ENCODE assay signal across 8 cellular contexts in the genomic region with DNA sequence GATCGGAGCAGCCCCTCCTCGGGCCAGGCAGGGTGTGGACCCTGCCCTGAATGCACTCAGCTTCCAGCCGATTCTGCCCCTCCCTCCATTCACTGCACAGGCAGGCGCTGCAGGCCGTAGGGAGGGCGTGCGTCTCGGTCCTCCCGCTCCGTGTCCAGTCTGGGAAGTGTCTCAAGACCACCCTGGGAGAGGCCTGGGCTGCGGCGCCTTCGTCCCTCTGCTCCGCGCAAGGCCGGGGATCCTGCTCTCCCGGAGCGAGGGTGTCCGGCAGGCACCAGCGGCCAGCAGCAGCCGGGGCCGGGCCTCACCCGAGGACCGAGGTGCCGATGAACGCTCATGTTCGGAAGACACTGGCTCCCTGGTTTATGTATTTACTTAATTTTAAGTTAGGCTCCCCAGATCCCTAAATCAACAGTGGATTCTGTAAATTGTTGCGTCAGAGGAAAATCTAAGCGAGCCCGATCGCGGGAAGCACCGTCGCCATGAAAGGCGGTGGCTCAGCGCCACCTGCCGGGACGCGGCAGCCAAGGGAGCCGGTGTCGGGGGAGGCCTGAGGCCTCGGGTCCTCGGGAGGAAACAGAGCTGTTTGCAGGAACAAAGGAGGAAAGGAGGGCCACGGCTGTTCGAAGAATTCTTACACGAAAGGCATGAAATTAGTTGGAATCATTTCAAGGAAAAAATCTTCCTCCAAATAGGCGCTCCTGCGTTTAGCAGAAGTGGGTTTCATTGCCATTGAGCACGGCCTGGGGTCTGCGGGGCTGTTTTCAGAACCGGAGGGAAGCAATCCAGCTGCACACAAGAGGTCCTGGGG.
DNase-seq lines count a peak whose midpoint lies in the region; ATAC-seq and TF ChIP-seq lines count a peak whose summit lies in the region.

No MANE protein-coding gene starts in this region.

- H3K79me1 ChIP-seq in neuronal stem cell (ENCODE audit: low read depth, low read length): no peaks in the 10 kb centered on the region

- DNase-seq in CD1c-positive myeloid dendritic cell (ENCODE audit: extremely low spot score) (peak; percentile 33), HuH-7 (ENCODE audit: low spot score) (peak; percentile 98), neuronal stem cell (ENCODE audit: low spot score) (peak; percentile 74), HT-29 (ENCODE audit: low spot score) (no peak)
- no peak for DNase-seq in activated T-cell treated with anti-CD3 and anti-CD28 coated beads, Interleukin-2, amount 50 U/mL, for 1 hour

- H3K27me3 ChIP-seq in gastroesophageal sphincter (peaks cover 40% of the 10 kb centered on the region), neuronal stem cell (ENCODE audit: control insufficient read depth in 3 of 3, insufficient read depth in 3 of 3, low read depth in 1 of 3, low read length in 3 of 3) (peaks cover 0 to 38% (median 2%) of the 10 kb centered on the region in 3 experiments)

- no peak for TF ChIP-seq POLR2A in gastroesophageal sphincter (IDR thresholded peaks at IDR 0.05)

- TF ChIP-seq EP300 in gastroesophageal sphincter (IDR thresholded peaks at IDR 0.05): no peak

- H3K4me3 ChIP-seq in gastroesophageal sphincter (peak overlapping the region in 1 of 2 donors; percentile 46), neuronal stem cell (ENCODE audit: low read length in 2 of 2) (peak overlapping the region; percentile 39 to 73)

- WGBS in gastroesophageal sphincter (ENCODE audit: low coverage in 1 of 2), 2 donors: 7 to 13% methylated on average over 10 to 21 of the region's 51 CpGs
- no CpG with 5 or more reads among the region's 51 CpGs for WGBS in neuronal stem cell (ENCODE audit: extremely low coverage in 2 of 2, insufficient read length in 2 of 2, insufficient replicate concordance in 1 of 2), 2 donors

- H2BK5ac ChIP-seq in neuronal stem cell (ENCODE audit: low read length): no peak overlapping the region

- peak in 3 of 4 experiments; percentile 58 to 82 (median 67) for TF ChIP-seq CTCF in gastroesophageal sphincter (IDR thresholded peaks at IDR 0.05)

- peak overlapping the region; percentile 97 for H2BK12ac ChIP-seq in neuronal stem cell (ENCODE audit: low read length)

- no peak overlapping the region for H4K91ac ChIP-seq in neuronal stem cell (ENCODE audit: low read depth, low read length, poor library complexity)

- H3K18ac ChIP-seq in neuronal stem cell (ENCODE audit: low read length): peak overlapping the region; percentile 97

- H3K4me1 ChIP-seq in gastroesophageal sphincter: peaks cover 0 to 19% (median 0%) of the 10 kb centered on the region in 3 donors
- H3K4me1 ChIP-seq in neuronal stem cell (ENCODE audit: control insufficient read depth in 2 of 2, insufficient read depth in 1 of 2, low read depth in 1 of 2, low read length in 2 of 2): peaks cover 5 to 38% of the 10 kb centered on the region in 2 donors

- no peak overlapping the region for H2AK5ac ChIP-seq in neuronal stem cell (ENCODE audit: low read depth, low read length)

- H4K8ac ChIP-seq in neuronal stem cell (ENCODE audit: low read depth, low read length): no peak overlapping the region

- H3K27ac ChIP-seq in gastroesophageal sphincter (peak overlapping the region in 1 of 4 donors; percentile 41), neuronal stem cell (replicated peaks; ENCODE audit: low read length) (no peak overlapping the region)

- H3K9me3 ChIP-seq in gastroesophageal sphincter: no peaks in the 10 kb centered on the region
- no peaks in the 10 kb centered on the region for H3K9me3 ChIP-seq in neuronal stem cell (replicated peaks in 1 of 2; ENCODE audit: control insufficient read depth in 2 of 2, insufficient read depth in 1 of 2, low read depth in 1 of 2, low read length in 2 of 2)

- peak overlapping the region; percentile 92 for H3K9ac ChIP-seq in neuronal stem cell (ENCODE audit: low read depth, low read length, poor library complexity)

- H2BK120ac ChIP-seq in neuronal stem cell (ENCODE audit: low read depth, low read length): peak overlapping the region; percentile 84

- H3K36me3 ChIP-seq in gastroesophageal sphincter (no peaks in the 10 kb centered on the region), neuronal stem cell (replicated peaks in 1 of 2; ENCODE audit: control insufficient read depth in 2 of 2, insufficient read depth in 2 of 2, low read length in 2 of 2) (no peaks in the 10 kb centered on the region)

- H2AFZ ChIP-seq in neuronal stem cell (ENCODE audit: low read length): peak overlapping the region; percentile 96

- peak; percentile 83 for ATAC-seq in SK-N-SH treated with all-trans-retinoic acid at 6 μM for 48 hours
- ATAC-seq in gastroesophageal sphincter: peak; percentile 69
- no peak for ATAC-seq in GM19351 (IDR thresholded peaks at IDR 0.05; ENCODE audit: unreplicated experiment)

- H3K4ac ChIP-seq in neuronal stem cell (ENCODE audit: low read length): peak overlapping the region; percentile 0

- no peak overlapping the region for H3K14ac ChIP-seq in neuronal stem cell (ENCODE audit: low read length)

- H3K23ac ChIP-seq in neuronal stem cell (ENCODE audit: low read depth, low read length, poor library complexity): peak overlapping the region; percentile 80

- peak overlapping the region; percentile 86 for H2BK15ac ChIP-seq in neuronal stem cell (ENCODE audit: low read length)

- H3K4me2 ChIP-seq in neuronal stem cell (ENCODE audit: insufficient read depth, low read length, poor library complexity, severe bottlenecking): peak overlapping the region; percentile 84

TF ChIP-seq in SK-N-SH treated with all-trans-retinoic acid at 6 μM for 48 hours, 23 proteins besides CTCF, POLR2A, EP300 and RAD21:
- TF ChIP-seq BACH2 (CRISPR knock-in tag; IDR thresholded peaks at IDR 0.05; ENCODE audit: borderline replicate concordance) (no peak), TCF4 (CRISPR knock-in tag; IDR thresholded peaks at IDR 0.05; ENCODE audit: borderline replicate concordance) (no peak)

Comparison
In these comparisons a context has a peak if more than half of its experiments do, and no peak if none do; other contexts are left out.
1. DNase-seq: peak in CD1c-positive myeloid dendritic cell (single experiment), HuH-7 (single experiment) and neuronal stem cell (single experiment); none in HT-29 (single experiment) and activated T-cell treated with anti-CD3 and anti-CD28 coated beads, Interleukin-2, amount 50 U/mL, for 1 hour (single experiment).